Comparison of ENCODE assay signal across 26 cellular contexts in the genomic region with DNA sequence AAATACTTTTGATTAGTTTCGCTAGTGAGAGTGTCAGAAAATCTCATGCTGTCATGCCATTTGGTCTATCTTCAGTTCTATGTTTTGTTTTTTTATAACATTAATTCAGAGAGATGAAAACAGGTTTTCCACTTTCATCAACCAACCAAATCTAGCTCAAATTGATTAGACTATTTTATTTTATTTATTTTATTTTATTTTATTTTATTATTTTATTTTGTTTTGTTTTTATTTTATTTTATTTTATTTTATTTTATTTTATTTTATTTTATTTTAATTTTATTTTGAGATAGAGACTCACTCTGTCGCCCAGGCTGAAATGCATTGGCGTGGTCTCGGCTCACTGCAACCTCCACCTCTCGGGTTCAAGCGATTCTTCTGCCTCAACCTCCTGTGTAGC.
"Had no signal": no experiment of that assay in that cellular context is flagged by ENCODE, and none has a peak within 500 bp of the region (broad histone marks: within the 10 kb centered on the region; RNA-seq: fewer than 3 reads in every experiment).

No MANE protein-coding gene starts in this region.

- H3K4me3 ChIP-seq: colonic mucosa, esophagus squamous epithelium, gastroesophageal sphincter, heart left ventricle, hepatocyte, left lung, lower lobe of right lung, mucosa of descending colon had no signal

- H3K36me3 ChIP-seq: colonic mucosa, esophagus squamous epithelium, gastroesophageal sphincter, heart left ventricle, left lung, lower lobe of right lung had no signal

- FAIRE-seq: endometrium had no signal

- DNase-seq: colonic mucosa; cortex of kidney; effector CD8-positive, alpha-beta T cell; effector memory CD8-positive, alpha-beta T cell; endodermal cell; erythroblast; esophagus squamous epithelium; foreskin fibroblast; foreskin melanocyte; heart left ventricle; hypothalamus; immature natural killer cell; islet precursor cell; left cardiac atrium; left lung; left ventricle myocardium superior; lower lobe of right lung; mesenchymal stem cell; mucosa of descending colon had no signal

- H3K27ac Mint-ChIP-seq: dendritic cell treated with granulocyte-macrophage colony-stimulating factor and Interleukin-4, amounts not matched to agents 40 ng/mL and 50 ng/mL, for 4 days; effector memory CD8-positive, alpha-beta T cell; endodermal cell; immature natural killer cell; mesothelial cell of epicardium had no signal

- H3K4me1 Mint-ChIP-seq: endodermal cell, immature natural killer cell, mesothelial cell of epicardium had no signal

- H3K4me3 Mint-ChIP-seq: dendritic cell treated with granulocyte-macrophage colony-stimulating factor and Interleukin-4, amounts not matched to agents 40 ng/mL and 50 ng/mL, for 4 days; effector memory CD8-positive, alpha-beta T cell; endodermal cell; immature natural killer cell; mesothelial cell of epicardium had no signal

- H3K36me3 Mint-ChIP-seq: immature natural killer cell, mesothelial cell of epicardium had no signal

- H3K9me3 Mint-ChIP-seq: endodermal cell, mesothelial cell of epicardium had no signal

- H3K4me1 ChIP-seq: colonic mucosa, esophagus squamous epithelium, gastroesophageal sphincter, heart left ventricle, left lung, lower lobe of right lung had no signal

- H3K27me3 Mint-ChIP-seq: dendritic cell treated with granulocyte-macrophage colony-stimulating factor and Interleukin-4, amounts not matched to agents 40 ng/mL and 50 ng/mL, for 4 days; effector memory CD8-positive, alpha-beta T cell had no signal

- ATAC-seq: effector memory CD8-positive, alpha-beta T cell; esophagus mucosa; gastroesophageal sphincter; heart left ventricle; left cardiac atrium; left lung; left ventricle myocardium superior; lower lobe of right lung; mucosa of descending colon had no signal

- H3K9me3 ChIP-seq: colonic mucosa, gastroesophageal sphincter, lower lobe of right lung had no signal

- H3K27ac ChIP-seq: colonic mucosa, epithelial cell of prostate, esophagus squamous epithelium, gastroesophageal sphincter, heart left ventricle, hepatocyte, left lung, lower lobe of right lung had no signal
